In the genomic region with DNA sequence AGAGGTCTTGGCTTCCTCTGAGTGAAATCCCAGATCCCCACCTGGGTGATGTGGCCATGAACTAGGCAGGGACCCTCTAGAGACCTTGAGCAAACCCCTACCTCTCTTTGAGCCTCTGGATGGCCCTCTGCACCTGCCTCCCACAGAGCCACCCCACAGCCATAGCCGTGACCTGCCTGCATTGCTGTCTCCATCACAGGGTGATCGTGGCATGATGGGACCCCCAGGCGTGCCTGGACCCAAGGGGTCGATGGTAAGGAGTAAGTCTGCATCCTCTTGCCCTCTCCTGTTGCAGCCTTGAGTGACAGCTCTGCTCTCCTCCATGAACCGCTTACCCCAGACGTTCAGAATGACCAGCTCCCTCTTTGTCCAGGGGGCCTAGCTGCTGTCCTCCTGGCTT, we compare ENCODE assay signal across 1 cellular context.
TF ChIP-seq lines count a peak whose summit lies in the region.

No MANE protein-coding gene starts in this region.

TF ChIP-seq in HepG2, 621 proteins besides CTCF, POLR2A, EP300 and RAD21 (continued from another document):
- TF ChIP-seq SNAPC4 (CRISPR knock-in tag; IDR thresholded peaks at IDR 0.05) (no peak), AGO2 (optimal IDR thresholded peaks at IDR 0.05; ENCODE audit: low read depth, low read length) (peak; percentile 88), MTERF4 (CRISPR knock-in tag; IDR thresholded peaks at IDR 0.05) (no peak)
